ENCODE assay signal across 1 cellular context in the genomic region with DNA sequence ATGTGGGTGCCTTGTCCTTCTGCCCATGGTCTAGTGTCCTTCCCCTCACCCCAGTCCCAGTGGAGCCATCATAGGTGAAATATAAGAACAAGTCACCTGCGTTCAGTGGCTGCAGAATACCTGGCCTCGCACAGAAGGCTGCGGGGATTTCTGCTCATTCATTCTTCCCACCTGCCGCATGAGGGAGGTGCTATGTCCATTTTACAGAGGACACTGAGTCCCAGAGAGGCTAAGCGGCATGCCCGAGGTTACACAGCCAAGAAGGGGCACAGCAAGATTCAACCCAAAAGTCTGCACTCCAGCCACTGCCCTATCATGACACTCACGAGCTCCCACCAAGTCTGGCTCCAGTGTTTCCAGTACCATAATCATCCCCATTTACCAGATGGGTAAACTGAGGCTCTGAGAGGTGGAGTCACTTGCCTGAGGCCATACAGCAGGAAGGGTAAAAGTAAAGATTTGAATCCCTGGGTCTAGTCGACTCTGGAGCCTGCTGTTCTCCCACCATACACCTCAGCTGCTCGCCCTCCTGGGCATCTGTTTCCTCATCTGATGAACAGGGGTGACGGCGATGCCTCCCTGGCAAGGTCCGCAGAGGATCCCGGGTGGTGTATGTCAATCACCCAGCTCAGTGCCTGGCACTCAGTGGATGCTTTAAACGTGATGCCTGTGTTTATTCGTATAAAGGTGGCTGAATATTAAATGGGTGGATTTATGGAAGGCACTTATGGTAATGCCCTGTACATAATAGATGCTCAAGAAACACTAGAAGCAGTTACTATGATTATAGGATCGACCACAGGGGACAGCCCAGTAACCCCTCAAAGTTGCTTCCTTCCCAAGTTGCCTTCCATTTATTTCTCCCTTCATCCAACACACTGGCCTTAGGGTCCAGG.
TF ChIP-seq lines count a peak whose summit lies in the region.

No MANE protein-coding gene starts in this region.

TF ChIP-seq in HepG2, 621 proteins besides CTCF, POLR2A, EP300 and RAD21 (continued from another document and continues in another):
- TF ChIP-seq, protein P1, sequence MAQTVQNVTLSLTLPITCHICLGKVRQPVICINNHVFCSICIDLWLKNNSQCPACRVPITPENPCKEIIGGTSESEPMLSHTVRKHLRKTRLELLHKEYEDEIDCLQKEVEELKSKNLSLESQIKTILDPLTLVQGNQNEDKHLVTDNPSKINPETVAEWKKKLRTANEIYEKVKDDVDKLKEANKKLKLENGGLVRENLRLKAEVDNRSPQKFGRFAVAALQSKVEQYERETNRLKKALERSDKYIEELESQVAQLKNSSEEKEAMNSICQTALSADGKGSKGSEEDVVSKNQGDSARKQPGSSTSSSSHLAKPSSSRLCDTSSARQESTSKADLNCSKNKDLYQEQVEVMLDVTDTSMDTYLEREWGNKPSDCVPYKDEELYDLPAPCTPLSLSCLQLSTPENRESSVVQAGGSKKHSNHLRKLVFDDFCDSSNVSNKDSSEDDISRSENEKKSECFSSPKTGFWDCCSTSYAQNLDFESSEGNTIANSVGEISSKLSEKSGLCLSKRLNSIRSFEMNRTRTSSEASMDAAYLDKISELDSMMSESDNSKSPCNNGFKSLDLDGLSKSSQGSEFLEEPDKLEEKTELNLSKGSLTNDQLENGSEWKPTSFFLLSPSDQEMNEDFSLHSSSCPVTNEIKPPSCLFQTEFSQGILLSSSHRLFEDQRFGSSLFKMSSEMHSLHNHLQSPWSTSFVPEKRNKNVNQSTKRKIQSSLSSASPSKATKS (CRISPR knock-in tag; IDR thresholded peaks at IDR 0.05), result no peak
- TF ChIP-seq DPF2 (CRISPR knock-in tag; IDR thresholded peaks at IDR 0.05; ENCODE audit: borderline replicate concordance, low read depth) (no peak), FOSL1 (CRISPR knock-in tag; IDR thresholded peaks at IDR 0.05; ENCODE audit: borderline replicate concordance) (no peak), ZNF713 (CRISPR knock-in tag; IDR thresholded peaks at IDR 0.05) (0 out of 2 replicates have a peak, but pooled peaks have one; percentile 40), MEIS2 (CRISPR knock-in tag; IDR thresholded peaks at IDR 0.05) (no peak), SNAI1 (CRISPR knock-in tag; IDR thresholded peaks at IDR 0.05; ENCODE audit: borderline replicate concordance) (no peak), SNAPC2 (CRISPR knock-in tag; IDR thresholded peaks at IDR 0.05) (0 out of 2 replicates have a peak, but pooled peaks have one; percentile 15), SMAD1 (CRISPR knock-in tag; IDR thresholded peaks at IDR 0.05; ENCODE audit: borderline replicate concordance, low read depth) (no peak), NFE2L2 (IDR thresholded peaks at IDR 0.05; ENCODE audit: low read length) (no peak), SPEN (CRISPR knock-in tag; IDR thresholded peaks at IDR 0.05; ENCODE audit: low read depth) (no peak), ZNF101 (CRISPR knock-in tag; IDR thresholded peaks at IDR 0.05; ENCODE audit: borderline replicate concordance, low read depth) (no peak), ZNF629 (CRISPR knock-in tag; conservative IDR thresholded peaks at IDR 0.05) (peak; percentile 95), ZNF547 (CRISPR knock-in tag; IDR thresholded peaks at IDR 0.05) (no peak), ZNF788 (CRISPR knock-in tag; IDR thresholded peaks at IDR 0.05; ENCODE audit: borderline replicate concordance) (0 out of 2 replicates have a peak, but pooled peaks have one; percentile 2), ZNF768 (CRISPR knock-in tag; IDR thresholded peaks at IDR 0.05) (peak; percentile 24; the same call in 1 of the 2 replicates), ZNF619 (CRISPR knock-in tag; IDR thresholded peaks at IDR 0.05) (no peak), NR2F1 (CRISPR knock-in tag; IDR thresholded peaks at IDR 0.05) (0 out of 4 replicates have a peak, but pooled peaks of 1 of the 2 experiments have one; percentile 10), ZNF567 (CRISPR knock-in tag; IDR thresholded peaks at IDR 0.05; ENCODE audit: borderline replicate concordance) (no peak), ZNF782 (CRISPR knock-in tag; IDR thresholded peaks at IDR 0.05; ENCODE audit: borderline replicate concordance) (no peak), ZNF607 (CRISPR knock-in tag; IDR thresholded peaks at IDR 0.05; ENCODE audit: borderline replicate concordance) (no peak), PITX1 (CRISPR knock-in tag; IDR thresholded peaks at IDR 0.05) (no peak), ISX (CRISPR knock-in tag; conservative IDR thresholded peaks at IDR 0.05) (no peak), ZFAT (CRISPR knock-in tag; conservative IDR thresholded peaks at IDR 0.05) (no peak), HNF4A (CRISPR knock-in tag; IDR thresholded peaks at IDR 0.05) (no peak), HOXA7 (CRISPR knock-in tag; IDR thresholded peaks at IDR 0.05) (no peak), NFYB (CRISPR knock-in tag; IDR thresholded peaks at IDR 0.05) (no peak), KDM5A (IDR thresholded peaks at IDR 0.05; ENCODE audit: borderline replicate concordance, low read length) (no peak), ARNT2 (CRISPR knock-in tag; IDR thresholded peaks at IDR 0.05; ENCODE audit: low read depth) (no peak), TBX3 (IDR thresholded peaks at IDR 0.05; ENCODE audit: borderline replicate concordance) (no peak), AHR (CRISPR knock-in tag; IDR thresholded peaks at IDR 0.05) (0 out of 2 replicates have a peak, but pooled peaks have one; percentile 67)
- TF ChIP-seq, protein P2, sequence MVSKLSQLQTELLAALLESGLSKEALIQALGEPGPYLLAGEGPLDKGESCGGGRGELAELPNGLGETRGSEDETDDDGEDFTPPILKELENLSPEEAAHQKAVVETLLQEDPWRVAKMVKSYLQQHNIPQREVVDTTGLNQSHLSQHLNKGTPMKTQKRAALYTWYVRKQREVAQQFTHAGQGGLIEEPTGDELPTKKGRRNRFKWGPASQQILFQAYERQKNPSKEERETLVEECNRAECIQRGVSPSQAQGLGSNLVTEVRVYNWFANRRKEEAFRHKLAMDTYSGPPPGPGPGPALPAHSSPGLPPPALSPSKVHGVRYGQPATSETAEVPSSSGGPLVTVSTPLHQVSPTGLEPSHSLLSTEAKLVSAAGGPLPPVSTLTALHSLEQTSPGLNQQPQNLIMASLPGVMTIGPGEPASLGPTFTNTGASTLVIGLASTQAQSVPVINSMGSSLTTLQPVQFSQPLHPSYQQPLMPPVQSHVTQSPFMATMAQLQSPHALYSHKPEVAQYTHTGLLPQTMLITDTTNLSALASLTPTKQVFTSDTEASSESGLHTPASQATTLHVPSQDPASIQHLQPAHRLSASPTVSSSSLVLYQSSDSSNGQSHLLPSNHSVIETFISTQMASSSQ (IDR thresholded peaks at IDR 0.05; ENCODE audit: low read depth), result no peak
- TF ChIP-seq, protein P2 (CRISPR knock-in tag; IDR thresholded peaks at IDR 0.05; ENCODE audit: borderline replicate concordance), result peak; percentile 43; the same call in 1 of the 2 replicates
- TF ChIP-seq, protein P3, sequence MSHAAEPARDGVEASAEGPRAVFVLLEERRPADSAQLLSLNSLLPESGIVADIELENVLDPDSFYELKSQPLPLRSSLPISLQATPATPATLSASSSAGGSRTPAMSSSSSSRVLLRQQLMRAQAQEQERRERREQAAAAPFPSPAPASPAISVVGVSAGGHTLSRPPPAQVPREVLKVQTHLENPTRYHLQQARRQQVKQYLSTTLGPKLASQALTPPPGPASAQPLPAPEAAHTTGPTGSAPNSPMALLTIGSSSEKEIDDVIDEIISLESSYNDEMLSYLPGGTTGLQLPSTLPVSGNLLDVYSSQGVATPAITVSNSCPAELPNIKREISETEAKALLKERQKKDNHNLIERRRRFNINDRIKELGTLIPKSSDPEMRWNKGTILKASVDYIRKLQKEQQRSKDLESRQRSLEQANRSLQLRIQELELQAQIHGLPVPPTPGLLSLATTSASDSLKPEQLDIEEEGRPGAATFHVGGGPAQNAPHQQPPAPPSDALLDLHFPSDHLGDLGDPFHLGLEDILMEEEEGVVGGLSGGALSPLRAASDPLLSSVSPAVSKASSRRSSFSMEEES (CRISPR knock-in tag; IDR thresholded peaks at IDR 0.05), result no peak
- TF ChIP-seq, protein P4, sequence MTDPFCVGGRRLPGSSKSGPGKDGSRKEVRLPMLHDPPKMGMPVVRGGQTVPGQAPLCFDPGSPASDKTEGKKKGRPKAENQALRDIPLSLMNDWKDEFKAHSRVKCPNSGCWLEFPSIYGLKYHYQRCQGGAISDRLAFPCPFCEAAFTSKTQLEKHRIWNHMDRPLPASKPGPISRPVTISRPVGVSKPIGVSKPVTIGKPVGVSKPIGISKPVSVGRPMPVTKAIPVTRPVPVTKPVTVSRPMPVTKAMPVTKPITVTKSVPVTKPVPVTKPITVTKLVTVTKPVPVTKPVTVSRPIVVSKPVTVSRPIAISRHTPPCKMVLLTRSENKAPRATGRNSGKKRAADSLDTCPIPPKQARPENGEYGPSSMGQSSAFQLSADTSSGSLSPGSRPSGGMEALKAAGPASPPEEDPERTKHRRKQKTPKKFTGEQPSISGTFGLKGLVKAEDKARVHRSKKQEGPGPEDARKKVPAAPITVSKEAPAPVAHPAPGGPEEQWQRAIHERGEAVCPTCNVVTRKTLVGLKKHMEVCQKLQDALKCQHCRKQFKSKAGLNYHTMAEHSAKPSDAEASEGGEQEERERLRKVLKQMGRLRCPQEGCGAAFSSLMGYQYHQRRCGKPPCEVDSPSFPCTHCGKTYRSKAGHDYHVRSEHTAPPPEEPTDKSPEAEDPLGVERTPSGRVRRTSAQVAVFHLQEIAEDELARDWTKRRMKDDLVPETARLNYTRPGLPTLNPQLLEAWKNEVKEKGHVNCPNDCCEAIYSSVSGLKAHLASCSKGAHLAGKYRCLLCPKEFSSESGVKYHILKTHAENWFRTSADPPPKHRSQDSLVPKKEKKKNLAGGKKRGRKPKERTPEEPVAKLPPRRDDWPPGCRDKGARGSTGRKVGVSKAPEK (CRISPR knock-in tag; IDR thresholded peaks at IDR 0.05; ENCODE audit: borderline replicate concordance), result no peak
- TF ChIP-seq, protein P5, sequence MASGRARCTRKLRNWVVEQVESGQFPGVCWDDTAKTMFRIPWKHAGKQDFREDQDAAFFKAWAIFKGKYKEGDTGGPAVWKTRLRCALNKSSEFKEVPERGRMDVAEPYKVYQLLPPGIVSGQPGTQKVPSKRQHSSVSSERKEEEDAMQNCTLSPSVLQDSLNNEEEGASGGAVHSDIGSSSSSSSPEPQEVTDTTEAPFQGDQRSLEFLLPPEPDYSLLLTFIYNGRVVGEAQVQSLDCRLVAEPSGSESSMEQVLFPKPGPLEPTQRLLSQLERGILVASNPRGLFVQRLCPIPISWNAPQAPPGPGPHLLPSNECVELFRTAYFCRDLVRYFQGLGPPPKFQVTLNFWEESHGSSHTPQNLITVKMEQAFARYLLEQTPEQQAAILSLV (CRISPR knock-in tag; IDR thresholded peaks at IDR 0.05; ENCODE audit: borderline replicate concordance), result no peak
- TF ChIP-seq, protein P6, sequence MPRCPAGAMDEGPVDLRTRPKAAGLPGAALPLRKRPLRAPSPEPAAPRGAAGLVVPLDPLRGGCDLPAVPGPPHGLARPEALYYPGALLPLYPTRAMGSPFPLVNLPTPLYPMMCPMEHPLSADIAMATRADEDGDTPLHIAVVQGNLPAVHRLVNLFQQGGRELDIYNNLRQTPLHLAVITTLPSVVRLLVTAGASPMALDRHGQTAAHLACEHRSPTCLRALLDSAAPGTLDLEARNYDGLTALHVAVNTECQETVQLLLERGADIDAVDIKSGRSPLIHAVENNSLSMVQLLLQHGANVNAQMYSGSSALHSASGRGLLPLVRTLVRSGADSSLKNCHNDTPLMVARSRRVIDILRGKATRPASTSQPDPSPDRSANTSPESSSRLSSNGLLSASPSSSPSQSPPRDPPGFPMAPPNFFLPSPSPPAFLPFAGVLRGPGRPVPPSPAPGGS (CRISPR knock-in tag; IDR thresholded peaks at IDR 0.05), result no peak
- TF ChIP-seq, protein P7, sequence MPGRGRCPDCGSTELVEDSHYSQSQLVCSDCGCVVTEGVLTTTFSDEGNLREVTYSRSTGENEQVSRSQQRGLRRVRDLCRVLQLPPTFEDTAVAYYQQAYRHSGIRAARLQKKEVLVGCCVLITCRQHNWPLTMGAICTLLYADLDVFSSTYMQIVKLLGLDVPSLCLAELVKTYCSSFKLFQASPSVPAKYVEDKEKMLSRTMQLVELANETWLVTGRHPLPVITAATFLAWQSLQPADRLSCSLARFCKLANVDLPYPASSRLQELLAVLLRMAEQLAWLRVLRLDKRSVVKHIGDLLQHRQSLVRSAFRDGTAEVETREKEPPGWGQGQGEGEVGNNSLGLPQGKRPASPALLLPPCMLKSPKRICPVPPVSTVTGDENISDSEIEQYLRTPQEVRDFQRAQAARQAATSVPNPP (CRISPR knock-in tag; IDR thresholded peaks at IDR 0.05), result no peak
- TF ChIP-seq, protein P8, sequence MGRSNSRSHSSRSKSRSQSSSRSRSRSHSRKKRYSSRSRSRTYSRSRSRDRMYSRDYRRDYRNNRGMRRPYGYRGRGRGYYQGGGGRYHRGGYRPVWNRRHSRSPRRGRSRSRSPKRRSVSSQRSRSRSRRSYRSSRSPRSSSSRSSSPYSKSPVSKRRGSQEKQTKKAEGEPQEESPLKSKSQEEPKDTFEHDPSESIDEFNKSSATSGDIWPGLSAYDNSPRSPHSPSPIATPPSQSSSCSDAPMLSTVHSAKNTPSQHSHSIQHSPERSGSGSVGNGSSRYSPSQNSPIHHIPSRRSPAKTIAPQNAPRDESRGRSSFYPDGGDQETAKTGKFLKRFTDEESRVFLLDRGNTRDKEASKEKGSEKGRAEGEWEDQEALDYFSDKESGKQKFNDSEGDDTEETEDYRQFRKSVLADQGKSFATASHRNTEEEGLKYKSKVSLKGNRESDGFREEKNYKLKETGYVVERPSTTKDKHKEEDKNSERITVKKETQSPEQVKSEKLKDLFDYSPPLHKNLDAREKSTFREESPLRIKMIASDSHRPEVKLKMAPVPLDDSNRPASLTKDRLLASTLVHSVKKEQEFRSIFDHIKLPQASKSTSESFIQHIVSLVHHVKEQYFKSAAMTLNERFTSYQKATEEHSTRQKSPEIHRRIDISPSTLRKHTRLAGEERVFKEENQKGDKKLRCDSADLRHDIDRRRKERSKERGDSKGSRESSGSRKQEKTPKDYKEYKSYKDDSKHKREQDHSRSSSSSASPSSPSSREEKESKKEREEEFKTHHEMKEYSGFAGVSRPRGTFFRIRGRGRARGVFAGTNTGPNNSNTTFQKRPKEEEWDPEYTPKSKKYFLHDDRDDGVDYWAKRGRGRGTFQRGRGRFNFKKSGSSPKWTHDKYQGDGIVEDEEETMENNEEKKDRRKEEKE (IDR thresholded peaks at IDR 0.05), result no peak
